In the genomic region with DNA sequence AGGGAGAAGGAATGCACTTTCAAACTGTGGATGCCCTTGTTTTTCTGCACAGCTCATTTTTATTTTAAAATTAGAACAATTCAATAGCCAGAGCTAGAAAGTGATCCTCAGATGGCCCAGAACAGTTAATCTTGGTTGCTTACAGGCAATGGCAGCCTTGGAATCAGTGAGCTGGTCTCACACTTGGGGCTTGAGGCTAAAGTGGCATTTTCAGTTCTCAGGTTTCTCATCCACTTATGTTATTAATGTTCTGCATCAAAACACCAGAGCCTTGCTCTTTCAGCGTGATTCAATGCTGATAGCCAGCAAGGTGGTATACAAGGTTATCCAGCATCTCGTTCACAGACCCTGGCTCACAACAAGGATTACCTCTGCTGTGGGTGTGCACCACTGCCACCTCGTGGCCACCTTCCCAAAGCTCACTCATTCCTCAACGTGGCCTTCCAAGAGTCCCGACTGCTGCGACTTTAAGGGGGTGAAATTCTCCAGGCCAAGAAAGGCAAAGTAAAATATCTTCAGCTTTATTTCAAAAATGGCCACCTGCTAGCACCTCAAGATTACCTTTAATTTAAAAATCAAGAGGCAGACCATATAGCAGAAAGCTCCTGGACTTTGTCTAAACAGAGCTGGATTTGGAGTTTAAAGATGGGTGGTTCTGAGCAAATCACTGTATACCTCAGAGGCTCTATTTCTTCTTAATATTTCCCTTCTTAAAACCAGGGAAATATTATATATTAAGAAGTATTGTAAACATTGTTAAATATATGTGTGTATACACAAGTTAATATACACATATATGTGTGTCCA, we compare ENCODE assay signal across 9 cellular contexts. TPM values are rescaled to one million over a fixed set of nuclear protein-coding genes. Genes with fewer than 3 reads are reported as not detected.
DNase-seq lines count a peak whose midpoint lies in the region; ATAC-seq, FAIRE-seq and TF ChIP-seq lines count a peak whose summit lies in the region.
"Had no signal": no experiment of that assay in that cellular context is flagged by ENCODE, and none has a peak within 500 bp of the region (broad histone marks: within the 10 kb centered on the region; RNA-seq: fewer than 3 reads in every experiment).

No MANE protein-coding gene starts in this region.

- no peaks in the 10 kb centered on the region for H4K20me1 ChIP-seq in mammary epithelial cell (ENCODE audit: insufficient read depth, low read length)

- DNase-seq in NCI-H1694 (lab: John Stamatoyannopoulos, UW) = peak; percentile 2
- no peak for DNase-seq in NCI-H1694 treated with DMSO at 0.1 percent for 48 hours (lab: John Stamatoyannopoulos, UW)
- peak; percentile 15 for DNase-seq in HTR-8/SVneo (ENCODE audit: insufficient read length, low spot score)
- peak; percentile 18 for DNase-seq in SW480 (ENCODE audit: low spot score)
- DNase-seq in mammary epithelial cell = peak; percentile 28
- DNase-seq in left colon = peak; percentile 36 to 62
- peak; percentile 9 to 27 for DNase-seq in stimulated activated CD4-positive, alpha-beta T cell treated with anti-CD3 and anti-CD28 coated beads, Interleukin-4, amount 100 ng/mL, for 48 hours (ENCODE audit: low read depth in 2 of 2)

- H3K79me2 ChIP-seq in mammary epithelial cell (ENCODE audit: insufficient read depth, low read length) = no peaks in the 10 kb centered on the region

- H3K4me3 ChIP-seq in mammary epithelial cell (replicated peaks in 1 of 3; ENCODE audit: insufficient read depth in 1 of 3, low read depth in 2 of 3, low read length in 3 of 3) = no peak overlapping the region

- in situ Hi-C loops in mammary epithelial cell (cut with MboI; ENCODE audit: low sequenced_read_pairs in 2 of 2) = no loop called here

- 36% methylated on average over 6 of the region's 6 CpGs for WGBS in mammary epithelial cell (ENCODE audit: low coverage, missing lambda C conversion rate)

- intact Hi-C loops in mammary epithelial cell (cut with micrococcal nuclease) (loop anchor here (1.0 to 5.0 kb wide), 5 partner anchors 46 to 749 kb away; no protein-coding TSS in a partner anchor), left colon (cut with DNase I, micrococcal nuclease) (no loop called here)

- dilution Hi-C loops in mammary epithelial cell (cut with HindIII; ENCODE audit: low sequenced_read_pairs) = no loop called here

- H3K9me3 ChIP-seq in mammary epithelial cell (replicated peaks; ENCODE audit: insufficient read depth, low read length) = no peaks in the 10 kb centered on the region

- no TSS peak for BruUV-seq in mammary epithelial cell (replicated peaks; lab: Mats Ljungman, UMichigan)

- no peak overlapping the region for H3K4me2 ChIP-seq in mammary epithelial cell (ENCODE audit: insufficient read depth, low read depth, low read length)

- peak overlapping the region; percentile 31 for H2AFZ ChIP-seq in mammary epithelial cell (ENCODE audit: low read depth, low read length)

- peaks cover 17% of the 10 kb centered on the region for H3K4me1 ChIP-seq in mammary epithelial cell (ENCODE audit: insufficient read depth, low read length)

- no peak overlapping the region for H3K9ac ChIP-seq in mammary epithelial cell (ENCODE audit: insufficient read depth, low read length)

- peak; percentile 80 to 87 for TF ChIP-seq CTCF in mammary epithelial cell (conservative IDR thresholded peaks at IDR 0.05 in 1 of 2, IDR thresholded peaks at IDR 0.05 in 1 of 2; ENCODE audit: extremely low read depth in 1 of 2, insufficient read depth in 1 of 2, low read depth in 1 of 2, low read length in 2 of 2)

- CTCF ChIA-PET in mammary epithelial cell (lab: Charles Lee; ENCODE audit: low non-redundant PET) = interaction anchor here (0.7 to 1.2 kb wide), 3 partner anchors 54 to 118 kb away, joined by 3 to 10 read pairs (median 9); no protein-coding TSS in a partner anchor

- no peak overlapping the region for H3K27ac ChIP-seq in mammary epithelial cell (ENCODE audit: insufficient read depth, low read depth, low read length)

- peak; percentile 84 for FAIRE-seq in HTR-8/SVneo (lab: Jason Lieb, UNC)

- ATAC-seq in GM21717 (IDR thresholded peaks at IDR 0.05; ENCODE audit: unreplicated experiment) (peak; percentile 93), left colon (peak; percentile 72)

- H3K27me3 ChIP-seq in mammary epithelial cell (ENCODE audit: insufficient read depth, low read length) = no peaks in the 10 kb centered on the region

- no peaks in the 10 kb centered on the region for H3K36me3 ChIP-seq in mammary epithelial cell (ENCODE audit: insufficient read depth, low read length)

RNA-seq across cellular contexts. Expression of gene FSHB, which starts 34.2 kb away (rescaled TPM):
- not detected for total RNA-seq in mammary epithelial cell
- not detected for polyA plus RNA-seq in mammary epithelial cell
- not detected for polyA minus RNA-seq in mammary epithelial cell
- not detected for total RNA-seq in left colon
- total RNA-seq: CD4-positive, CD25-positive, alpha-beta regulatory T cell had no signal
- polyA plus RNA-seq: CD4-positive, CD25-positive, alpha-beta regulatory T cell had no signal
